ENCODE assay signal across 17 cellular contexts in the genomic region with DNA sequence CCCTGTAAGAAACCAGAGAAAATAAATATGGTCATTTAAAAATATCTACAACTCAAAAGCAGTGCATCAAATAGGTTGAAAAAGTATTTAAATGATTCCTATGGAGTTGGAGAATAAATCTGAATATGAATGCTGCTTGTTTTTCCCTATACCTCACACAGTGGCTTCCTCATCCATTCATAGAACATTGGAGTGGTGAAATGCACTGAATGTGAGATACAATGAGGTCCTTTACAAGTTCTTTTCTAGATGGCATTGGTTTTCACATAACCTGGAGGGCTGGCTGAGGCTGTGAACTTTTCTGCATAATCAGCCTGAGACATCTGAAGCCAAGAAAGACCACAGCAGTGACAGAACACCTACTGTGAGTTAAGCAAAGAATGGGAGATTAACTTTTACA.
DNase-seq lines count a peak whose midpoint lies in the region; ATAC-seq and TF ChIP-seq lines count a peak whose summit lies in the region.
"Had no signal": no experiment of that assay in that cellular context is flagged by ENCODE, and none has a peak within 500 bp of the region (broad histone marks: within the 10 kb centered on the region; RNA-seq: fewer than 3 reads in every experiment).

No MANE protein-coding gene starts in this region.

- intact Hi-C loops in heart right ventricle (cut with DNase I), result no loop called here

- peaks cover 52% of the 10 kb centered on the region for H3K4me1 Mint-ChIP-seq in WTC11

- CTCF ChIA-PET in WTC11 (lab: Charles Lee), result no interaction called here

- POLR2A ChIA-PET in WTC11 (lab: Charles Lee), result no interaction called here

- H3K36me3 ChIP-seq in HUES48 (ENCODE audit: control insufficient read depth, insufficient read depth, low read length), result no peaks in the 10 kb centered on the region
- H3K36me3 ChIP-seq in heart right ventricle, result no peaks in the 10 kb centered on the region
- no peaks in the 10 kb centered on the region for H3K36me3 ChIP-seq in BE2C

- TF ChIP-seq CTCF in WTC11 (IDR thresholded peaks at IDR 0.05) (no peak), heart right ventricle (IDR thresholded peaks at IDR 0.05) (no peak), BE2C (IDR thresholded peaks at IDR 0.05; ENCODE audit: low read depth, low read length) (no peak)

- no peaks in the 10 kb centered on the region for H3K27me3 Mint-ChIP-seq in WTC11 (ENCODE audit: low read depth)
- H3K27me3 Mint-ChIP-seq: CD4-positive, alpha-beta T cell had no signal

- H3K27me3 ChIP-seq in HUES48 (ENCODE audit: control insufficient read depth, insufficient read depth, low read length) (no peaks in the 10 kb centered on the region; the same call in 1 of the 2 replicates), heart right ventricle (peaks cover 0 to 9% (median 0%) of the 10 kb centered on the region in 7 donors), BE2C (no peaks in the 10 kb centered on the region)

- peaks cover 4% of the 10 kb centered on the region for H3K9me3 Mint-ChIP-seq in WTC11
- H3K9me3 Mint-ChIP-seq: HFFc6 had no signal

- DNase-seq in WTC11 (ENCODE audit: low spot score) (no peak), iPS DF 4.7 (ENCODE audit: extremely low read depth, low spot score) (peak; percentile 5), heart right ventricle (no peak), LoVo (ENCODE audit: low spot score) (no peak), BE2C (no peak)
- DNase-seq: ACHN; Caco-2; CD4-positive, alpha-beta T cell; DMS153; DMS79; GDM1; HFFc6; KG1 had no signal

- peak overlapping the region; percentile 24; the same call in 1 of the 2 replicates for H3K4me3 Mint-ChIP-seq in WTC11
- H3K4me3 Mint-ChIP-seq: CD4-positive, alpha-beta T cell; HFFc6 had no signal

- ATAC-seq in WTC11, result peak; percentile 79
- ATAC-seq in GM18505 (IDR thresholded peaks at IDR 0.05; ENCODE audit: unreplicated experiment), result no peak
- ATAC-seq in heart right ventricle, result no peak
- ATAC-seq: HCT116 had no signal

- H3K9me3 ChIP-seq in HUES48 (ENCODE audit: control insufficient read depth, insufficient read depth, low read length), result no peaks in the 10 kb centered on the region
- H3K9me3 ChIP-seq in heart right ventricle, result peaks cover 0 to 8% (median 0%) of the 10 kb centered on the region in 11 donors
- no peaks in the 10 kb centered on the region for H3K9me3 ChIP-seq in BE2C
- H3K9me3 ChIP-seq: Caco-2 had no signal

- H3K27ac ChIP-seq in HUES48 (ENCODE audit: low read depth, low read length) (peak overlapping the region; percentile 66), heart right ventricle (no peak overlapping the region)
- H3K27ac ChIP-seq: C4-2B had no signal

- H3K9ac ChIP-seq in HUES48 (ENCODE audit: low read depth, low read length), result no peak overlapping the region

- TF ChIP-seq POLR2A in GM18505 (IDR thresholded peaks at IDR 0.05; ENCODE audit: borderline replicate concordance, extremely low read depth, insufficient read depth, insufficient read length), result no peak

- H3K4me3 ChIP-seq in HUES48 (ENCODE audit: low read depth, low read length), result peak overlapping the region; percentile 6; the same call in 1 of the 2 replicates
- no peak overlapping the region for H3K4me3 ChIP-seq in heart right ventricle
- no peak overlapping the region for H3K4me3 ChIP-seq in BE2C (ENCODE audit: low read depth, low read length)

- H3K4me1 ChIP-seq in HUES48 (ENCODE audit: control insufficient read depth, insufficient read depth, low read length), result peaks cover 57% of the 10 kb centered on the region
- no peaks in the 10 kb centered on the region for H3K4me1 ChIP-seq in heart right ventricle
- H3K4me1 ChIP-seq in BE2C, result no peaks in the 10 kb centered on the region
- H3K4me1 ChIP-seq: Caco-2 had no signal

- H3K27ac Mint-ChIP-seq in WTC11, result peak overlapping the region; percentile 93
- H3K27ac Mint-ChIP-seq: CD4-positive, alpha-beta T cell; HFFc6 had no signal

- H3K36me3 Mint-ChIP-seq in WTC11, result no peaks in the 10 kb centered on the region

TF ChIP-seq in WTC11, 78 proteins besides CTCF, POLR2A, EP300 and RAD21:
- TF ChIP-seq CDX4 (CRISPR knock-in tag; IDR thresholded peaks at IDR 0.05; ENCODE audit: borderline replicate concordance), result no peak
- TF ChIP-seq OVOL2 (CRISPR knock-in tag; IDR thresholded peaks at IDR 0.05; ENCODE audit: borderline replicate concordance), result no peak
- no peak for TF ChIP-seq ETV6 (CRISPR knock-in tag; IDR thresholded peaks at IDR 0.05)
- TF ChIP-seq PRDM15 (CRISPR knock-in tag; IDR thresholded peaks at IDR 0.05), result no peak
- TF ChIP-seq ELF4 (CRISPR knock-in tag; IDR thresholded peaks at IDR 0.05; ENCODE audit: low read depth), result no peak
- TF ChIP-seq ESRRA (CRISPR knock-in tag; IDR thresholded peaks at IDR 0.05; ENCODE audit: borderline replicate concordance), result no peak
- TF ChIP-seq ZNF416 (CRISPR knock-in tag; IDR thresholded peaks at IDR 0.05), result no peak
- TF ChIP-seq, protein P1, sequence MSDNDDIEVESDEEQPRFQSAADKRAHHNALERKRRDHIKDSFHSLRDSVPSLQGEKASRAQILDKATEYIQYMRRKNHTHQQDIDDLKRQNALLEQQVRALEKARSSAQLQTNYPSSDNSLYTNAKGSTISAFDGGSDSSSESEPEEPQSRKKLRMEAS (CRISPR knock-in tag; IDR thresholded peaks at IDR 0.05), result no peak
